Comparison of ENCODE assay signal across 8 cellular contexts in the genomic region with DNA sequence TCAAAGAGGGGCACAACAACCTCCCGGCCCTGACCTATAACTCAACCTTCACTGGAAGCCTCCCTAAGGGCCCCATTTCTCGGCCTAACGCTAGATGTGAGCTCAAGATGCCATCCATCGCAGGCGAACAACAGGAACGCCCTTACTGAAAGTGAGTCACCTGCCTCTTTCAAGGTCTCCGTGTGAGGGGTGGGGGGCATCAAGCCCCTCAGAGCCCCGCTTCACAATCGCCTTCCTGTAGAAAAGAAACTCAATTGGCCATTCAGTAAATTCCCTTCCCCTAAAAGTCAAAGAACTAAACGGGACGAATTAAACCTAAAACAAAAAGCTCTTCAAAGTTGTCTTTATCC. TPM values are rescaled to one million over a fixed set of nuclear protein-coding genes. Genes with fewer than 3 reads are reported as not detected.
DNase-seq lines count a peak whose midpoint lies in the region; ATAC-seq and TF ChIP-seq lines count a peak whose summit lies in the region.

No MANE protein-coding gene starts in this region.

- H3K27me3 ChIP-seq in RWPE2 (ENCODE audit: insufficient read depth, poor library complexity, severe bottlenecking) (no peaks in the 10 kb centered on the region), right atrium auricular region (no peaks in the 10 kb centered on the region)

- H3K4me1 Mint-ChIP-seq in activated naive CD8-positive, alpha-beta T cell treated with anti-CD3 and anti-CD28 coated beads, Interleukin-2, amount 10 ng/mL, durations not matched to agents 7 days and 5 days: peaks cover 14% of the 10 kb centered on the region

- intact Hi-C loops in sciatic nerve (cut with DNase I): no loop called here

- H3K27ac ChIP-seq in RWPE2 (ENCODE audit: poor library complexity, severe bottlenecking) (peak overlapping the region; percentile 86), right atrium auricular region (peak overlapping the region; percentile 93 to 94)

- H3K4me1 ChIP-seq in RWPE2 (ENCODE audit: insufficient read depth, poor library complexity, severe bottlenecking) (peaks cover 6% of the 10 kb centered on the region), right atrium auricular region (peaks cover 0 to 15% of the 10 kb centered on the region in 2 donors)

- H3K9me3 Mint-ChIP-seq in activated naive CD8-positive, alpha-beta T cell treated with anti-CD3 and anti-CD28 coated beads, Interleukin-2, amount 10 ng/mL, durations not matched to agents 7 days and 5 days: peaks cover 5% of the 10 kb centered on the region

- TF ChIP-seq CTCF in RWPE2 (IDR thresholded peaks at IDR 0.05; ENCODE audit: poor library complexity, severe bottlenecking): no peak
- TF ChIP-seq CTCF in right atrium auricular region (IDR thresholded peaks at IDR 0.05): no peak

- peak overlapping the region; percentile 90 for H3K27ac Mint-ChIP-seq in activated naive CD8-positive, alpha-beta T cell treated with anti-CD3 and anti-CD28 coated beads, Interleukin-2, amount 10 ng/mL, durations not matched to agents 7 days and 5 days

- in situ Hi-C loops in ACHN (cut with HindIII; ENCODE audit: low pct_ligation_motif_present, low pct_unique_long_range_greater_than_20kb, low sequenced_read_pairs): no loop called here

- H3K4me3 ChIP-seq in RWPE2 (ENCODE audit: severe bottlenecking) (peak overlapping the region; percentile 67), right atrium auricular region (peak overlapping the region; percentile 67 to 71)

- peak; percentile 47 for DNase-seq in ACHN
- DNase-seq in RWPE2 (ENCODE audit: low spot score): no peak
- DNase-seq in activated naive CD8-positive, alpha-beta T cell treated with anti-CD3 and anti-CD28 coated beads, Interleukin-2, amount 10 ng/mL, durations not matched to agents 7 days and 5 days: peak; percentile 47
- DNase-seq in right atrium auricular region (ENCODE audit: low spot score): no peak
- no peak for DNase-seq in sciatic nerve (ENCODE audit: low spot score)

- peaks cover 25% of the 10 kb centered on the region for H3K36me3 Mint-ChIP-seq in activated naive CD8-positive, alpha-beta T cell treated with anti-CD3 and anti-CD28 coated beads, Interleukin-2, amount 10 ng/mL, durations not matched to agents 7 days and 5 days

- no peaks in the 10 kb centered on the region for H3K27me3 Mint-ChIP-seq in activated naive CD8-positive, alpha-beta T cell treated with anti-CD3 and anti-CD28 coated beads, Interleukin-2, amount 10 ng/mL, durations not matched to agents 7 days and 5 days

- peak; percentile 27 for ATAC-seq in GM19463 (IDR thresholded peaks at IDR 0.05; ENCODE audit: unreplicated experiment)
- peak; percentile 50 for ATAC-seq in RWPE2 (ENCODE audit: low read depth)
- peak; percentile 29 for ATAC-seq in activated naive CD8-positive, alpha-beta T cell treated with anti-CD3 and anti-CD28 coated beads, Interleukin-2, amount 10 ng/mL, durations not matched to agents 7 days and 5 days (ENCODE audit: low read depth)
- ATAC-seq in sciatic nerve: peak; percentile 49
- no peak for ATAC-seq in GM21447 (IDR thresholded peaks at IDR 0.05; ENCODE audit: unreplicated experiment)
- ATAC-seq in GM19397 (IDR thresholded peaks at IDR 0.05; ENCODE audit: unreplicated experiment): no peak

- H3K36me3 ChIP-seq in RWPE2 (ENCODE audit: low read depth): peaks cover 19% of the 10 kb centered on the region
- H3K36me3 ChIP-seq in right atrium auricular region: peaks cover 14% of the 10 kb centered on the region

- H3K9me3 ChIP-seq in RWPE2 (ENCODE audit: severe bottlenecking): no peaks in the 10 kb centered on the region
- H3K9me3 ChIP-seq in right atrium auricular region: peaks cover 0 to 10% of the 10 kb centered on the region in 2 donors

- peak overlapping the region; percentile 99 for H3K4me3 Mint-ChIP-seq in activated naive CD8-positive, alpha-beta T cell treated with anti-CD3 and anti-CD28 coated beads, Interleukin-2, amount 10 ng/mL, durations not matched to agents 7 days and 5 days

- POLR2A ChIA-PET in activated naive CD8-positive, alpha-beta T cell treated with anti-CD3 and anti-CD28 coated beads, Interleukin-2, amount 10 ng/mL, durations not matched to agents 7 days and 5 days (lab: Charles Lee): interaction anchor here (0.7 to 2.7 kb wide), 4 partner anchors 46 to 169 kb away, joined by 3 to 18 read pairs (median 6); partner anchors contain the start of genes SFPQ, TMEM35B and ZMYM1

RNA-seq across cellular contexts. Expression of gene ZMYM6, which starts 0.7 kb away (rescaled TPM):
- 10 to 100 TPM; 21.5 to 29.8 TPM for total RNA-seq in activated naive CD8-positive, alpha-beta T cell treated with anti-CD3 and anti-CD28 coated beads, Interleukin-2, amount 10 ng/mL, durations not matched to agents 7 days and 5 days
- total RNA-seq in right atrium auricular region: 10 to 100 TPM in 1 of 2 donors, 1 to 10 TPM in 1; 6.7 to 20.6 TPM
- total RNA-seq in sciatic nerve: 32.1 TPM

RNA-seq across cellular contexts. Expression of gene TMEM35B, which starts 45.9 kb away (rescaled TPM):
- 10 to 100 TPM; 38.0 to 39.9 TPM for total RNA-seq in activated naive CD8-positive, alpha-beta T cell treated with anti-CD3 and anti-CD28 coated beads, Interleukin-2, amount 10 ng/mL, durations not matched to agents 7 days and 5 days
- total RNA-seq in right atrium auricular region (10 to 100 TPM; 25.2 to 30.6 TPM), sciatic nerve (42.1 TPM)

RNA-seq across cellular contexts. Expression of gene ZMYM1, which starts 48.1 kb away (rescaled TPM):
- 10 to 100 TPM; 21.3 to 25.9 TPM for total RNA-seq in activated naive CD8-positive, alpha-beta T cell treated with anti-CD3 and anti-CD28 coated beads, Interleukin-2, amount 10 ng/mL, durations not matched to agents 7 days and 5 days
- total RNA-seq in right atrium auricular region (1 to 10 TPM; 3.6 to 4.0 TPM), sciatic nerve (18.2 TPM)

Comparison
In these comparisons a context has a peak if more than half of its experiments do, and no peak if none do; other contexts are left out.
1. DNase-seq: peak in ACHN (single experiment) and activated naive CD8-positive, alpha-beta T cell treated with anti-CD3 and anti-CD28 coated beads, Interleukin-2, amount 10 ng/mL, durations not matched to agents 7 days and 5 days (single experiment); none in RWPE2 (single experiment), right atrium auricular region (single experiment) and sciatic nerve (single experiment).
2. ATAC-seq: peak in GM19463 (single experiment), RWPE2 (single experiment), activated naive CD8-positive, alpha-beta T cell treated with anti-CD3 and anti-CD28 coated beads, Interleukin-2, amount 10 ng/mL, durations not matched to agents 7 days and 5 days (single experiment) and sciatic nerve (single experiment); none in GM21447 (single experiment) and GM19397 (single experiment).